Comparison of ENCODE assay signal across 9 cellular contexts in genomic region chr19:46849610-46850009, GRCh38. TPM values are rescaled to one million over a fixed set of nuclear protein-coding genes. Genes with fewer than 3 reads are reported as not detected.
A peak's percentile ranks its signal among the peaks of the same experiment; 100 is the strongest.
DNase-seq lines count a peak whose midpoint lies in the region; ATAC-seq and TF ChIP-seq lines count a peak whose summit lies in the region.
"Had no signal": no experiment of that assay in that cellular context is flagged by ENCODE, and none has a peak within 500 bp of the region (broad histone marks: within the 10 kb centered on the region; RNA-seq: fewer than 3 reads in every experiment).

No MANE protein-coding gene starts in this region.

- H3K4me1 ChIP-seq in KMS-11 (ENCODE audit: low read depth, poor library complexity, severe bottlenecking) = peaks cover 13% of the 10 kb centered on the region

- H3K27ac Mint-ChIP-seq in central memory CD8-positive, alpha-beta T cell (ENCODE audit: low read depth) = peak overlapping the region; percentile 88
- H3K27ac Mint-ChIP-seq in naive B cell = peak overlapping the region; percentile 49 to 96 (median 88)

- H3K4me3 ChIP-seq in AG10803 (ENCODE audit: low read length) (peak overlapping the region; percentile 77), KMS-11 (IDR thresholded peaks at IDR 0.05; ENCODE audit: insufficient read depth, low read depth, low read length) (no peak overlapping the region)

- peaks cover 18% of the 10 kb centered on the region for H3K36me3 Mint-ChIP-seq in central memory CD8-positive, alpha-beta T cell (ENCODE audit: insufficient read depth)
- peaks cover 0 to 7% of the 10 kb centered on the region in 2 donors for H3K36me3 Mint-ChIP-seq in naive B cell

- DNase-seq in AG10803 (ENCODE audit: low read depth) (no peak), naive B cell (no peak), AG08395 (ENCODE audit: low spot score) (no peak), SHP77 treated with DMSO at 0.1 percent for 48 hours (lab: John Stamatoyannopoulos, UW) (no peak), T1000 (lab: John Stamatoyannopoulos, UW) (no peak)
- no peak for DNase-seq in central memory CD8-positive, alpha-beta T cell (ENCODE audit: low spot score in 2 of 2)
- DNase-seq: activated CD4-positive, alpha-beta T cell treated with anti-CD3 and anti-CD28 coated beads for 4 hours had no signal

- H3K4me2 ChIP-seq in KMS-11 = peak overlapping the region; percentile 80

- H3K4me3 Mint-ChIP-seq in central memory CD8-positive, alpha-beta T cell = peak overlapping the region; percentile 89
- H3K4me3 Mint-ChIP-seq in naive B cell = peak overlapping the region; percentile 80 to 97 (median 94)

- no peaks in the 10 kb centered on the region for H4K20me1 ChIP-seq in KMS-11 (ENCODE audit: insufficient read depth)

- peak overlapping the region; percentile 63; the same call in 1 of the 2 replicates for H3K9ac ChIP-seq in KMS-11

- TF ChIP-seq CTCF in AG10803 (conservative IDR thresholded peaks at IDR 0.05; ENCODE audit: low read length) = no peak
- TF ChIP-seq CTCF in KMS-11 (conservative IDR thresholded peaks at IDR 0.05; ENCODE audit: low read depth, low read length) = no peak

- no peak for ATAC-seq in central memory CD8-positive, alpha-beta T cell (replicated peaks; ENCODE audit: extremely low read depth, poor library complexity, severe bottlenecking)
- ATAC-seq in naive B cell (ENCODE audit: low read depth in 2 of 2) (no peak), GM21360 (IDR thresholded peaks at IDR 0.05; ENCODE audit: unreplicated experiment) (no peak)

- no peaks in the 10 kb centered on the region for H3K27me3 ChIP-seq in KMS-11 (ENCODE audit: insufficient read depth, low read depth)

- peaks cover 21% of the 10 kb centered on the region; the same call in 1 of the 2 replicates for H3K79me2 ChIP-seq in KMS-11 (ENCODE audit: insufficient read depth, low read depth)

- peaks cover 32% of the 10 kb centered on the region for H3K4me1 Mint-ChIP-seq in central memory CD8-positive, alpha-beta T cell
- H3K4me1 Mint-ChIP-seq in naive B cell = peaks cover 29 to 37% (median 31%) of the 10 kb centered on the region in 3 donors

- H3K27ac ChIP-seq in KMS-11 = no peak overlapping the region

- no peaks in the 10 kb centered on the region for H3K9me3 Mint-ChIP-seq in central memory CD8-positive, alpha-beta T cell
- no peaks in the 10 kb centered on the region for H3K9me3 Mint-ChIP-seq in naive B cell

- no peaks in the 10 kb centered on the region for H3K27me3 Mint-ChIP-seq in central memory CD8-positive, alpha-beta T cell
- H3K27me3 Mint-ChIP-seq in naive B cell = no peaks in the 10 kb centered on the region

- H2AFZ ChIP-seq in KMS-11 (ENCODE audit: low read depth) = no peak overlapping the region

- no peaks in the 10 kb centered on the region for H3K36me3 ChIP-seq in KMS-11 (ENCODE audit: insufficient read depth)

RNA-seq across cellular contexts. Expression of gene AP2S1, which starts 1.0 kb away (rescaled TPM):
- 10 to 100 TPM; 54.8 to 67.6 (median 56.7) TPM for polyA plus RNA-seq in naive B cell (ENCODE audit: low read depth in 6 of 6)

RNA-seq across cellular contexts. Expression of gene ARHGAP35, which starts 11.2 kb away (rescaled TPM):
- 1 to 10 TPM in 5 of 6 donors, not detected in 1; 1.6 to 5.9 (median 2.0) TPM for polyA plus RNA-seq in naive B cell (ENCODE audit: low read depth in 6 of 6)
